ENCODE assay signal across 1 cellular context in the genomic region with DNA sequence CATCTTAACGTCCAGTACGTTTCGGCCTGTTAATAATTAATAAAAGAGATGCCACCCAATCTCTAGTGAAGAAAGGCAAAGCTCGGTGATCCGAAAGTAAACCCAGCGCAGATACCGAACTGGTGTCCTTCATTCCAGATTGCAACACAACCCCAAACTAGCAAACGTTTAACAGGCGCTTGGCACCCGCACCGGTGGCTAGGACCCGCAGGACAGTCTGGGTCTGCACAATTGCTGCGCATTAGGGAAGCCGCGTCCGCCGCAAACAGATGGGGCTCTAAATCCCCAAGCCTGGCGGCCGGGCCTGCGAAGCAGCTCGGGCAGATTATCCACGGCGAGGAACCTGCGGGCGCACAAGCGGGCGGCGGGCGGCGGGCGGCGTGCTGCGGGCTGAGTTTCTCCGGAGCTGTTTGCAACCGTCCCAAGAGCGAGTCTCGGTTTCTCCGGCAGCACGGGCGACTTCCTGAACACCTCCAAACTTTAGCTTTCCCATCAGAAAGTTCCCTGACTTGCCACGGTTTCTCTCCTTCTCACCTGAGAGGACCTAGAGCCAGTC.
TF ChIP-seq lines count a peak whose summit lies in the region.

No MANE protein-coding gene starts in this region.

TF ChIP-seq in HepG2, 621 proteins besides CTCF, POLR2A, EP300 and RAD21 (continued from another document and continues in another):
- no peak for TF ChIP-seq CCDC6 (CRISPR knock-in tag; IDR thresholded peaks at IDR 0.05)
- no peak for TF ChIP-seq RFXAP (CRISPR knock-in tag; IDR thresholded peaks at IDR 0.05; ENCODE audit: borderline replicate concordance)
- TF ChIP-seq, protein P1, sequence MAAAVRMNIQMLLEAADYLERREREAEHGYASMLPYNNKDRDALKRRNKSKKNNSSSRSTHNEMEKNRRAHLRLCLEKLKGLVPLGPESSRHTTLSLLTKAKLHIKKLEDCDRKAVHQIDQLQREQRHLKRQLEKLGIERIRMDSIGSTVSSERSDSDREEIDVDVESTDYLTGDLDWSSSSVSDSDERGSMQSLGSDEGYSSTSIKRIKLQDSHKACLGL (CRISPR knock-in tag; IDR thresholded peaks at IDR 0.05), result no peak
- TF ChIP-seq, protein P2, sequence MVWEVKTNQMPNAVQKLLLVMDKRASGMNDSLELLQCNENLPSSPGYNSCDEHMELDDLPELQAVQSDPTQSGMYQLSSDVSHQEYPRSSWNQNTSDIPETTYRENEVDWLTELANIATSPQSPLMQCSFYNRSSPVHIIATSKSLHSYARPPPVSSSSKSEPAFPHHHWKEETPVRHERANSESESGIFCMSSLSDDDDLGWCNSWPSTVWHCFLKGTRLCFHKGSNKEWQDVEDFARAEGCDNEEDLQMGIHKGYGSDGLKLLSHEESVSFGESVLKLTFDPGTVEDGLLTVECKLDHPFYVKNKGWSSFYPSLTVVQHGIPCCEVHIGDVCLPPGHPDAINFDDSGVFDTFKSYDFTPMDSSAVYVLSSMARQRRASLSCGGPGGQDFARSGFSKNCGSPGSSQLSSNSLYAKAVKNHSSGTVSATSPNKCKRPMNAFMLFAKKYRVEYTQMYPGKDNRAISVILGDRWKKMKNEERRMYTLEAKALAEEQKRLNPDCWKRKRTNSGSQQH (CRISPR knock-in tag; IDR thresholded peaks at IDR 0.05; ENCODE audit: low read depth), result peak; percentile 56; the same call in 1 of the 2 replicates
- TF ChIP-seq SP2 (CRISPR knock-in tag; IDR thresholded peaks at IDR 0.05), result no peak
- no peak for TF ChIP-seq WIZ (CRISPR knock-in tag; IDR thresholded peaks at IDR 0.05)
- TF ChIP-seq ZNF224 (CRISPR knock-in tag; IDR thresholded peaks at IDR 0.05), result peak; percentile 53; the same call in 1 of the 2 replicates
- no peak for TF ChIP-seq REXO4 (CRISPR knock-in tag; IDR thresholded peaks at IDR 0.05; ENCODE audit: borderline replicate concordance)
- 0 out of 2 replicates have a peak, but pooled peaks have one; percentile 29 for TF ChIP-seq TBX2 (CRISPR knock-in tag; IDR thresholded peaks at IDR 0.05; ENCODE audit: borderline replicate concordance)
- no peak for TF ChIP-seq ZNF790 (CRISPR knock-in tag; IDR thresholded peaks at IDR 0.05; ENCODE audit: borderline replicate concordance)
- peak; percentile 73; the same call in 1 of the 2 replicates for TF ChIP-seq SOX5 (CRISPR knock-in tag; IDR thresholded peaks at IDR 0.05; ENCODE audit: borderline replicate concordance)
- no peak for TF ChIP-seq ZNF616 (CRISPR knock-in tag; IDR thresholded peaks at IDR 0.05; ENCODE audit: low read depth)
- peak; percentile 46; the same call in 1 of the 2 replicates for TF ChIP-seq GATAD1 (CRISPR knock-in tag; IDR thresholded peaks at IDR 0.05)
- TF ChIP-seq, protein P3, sequence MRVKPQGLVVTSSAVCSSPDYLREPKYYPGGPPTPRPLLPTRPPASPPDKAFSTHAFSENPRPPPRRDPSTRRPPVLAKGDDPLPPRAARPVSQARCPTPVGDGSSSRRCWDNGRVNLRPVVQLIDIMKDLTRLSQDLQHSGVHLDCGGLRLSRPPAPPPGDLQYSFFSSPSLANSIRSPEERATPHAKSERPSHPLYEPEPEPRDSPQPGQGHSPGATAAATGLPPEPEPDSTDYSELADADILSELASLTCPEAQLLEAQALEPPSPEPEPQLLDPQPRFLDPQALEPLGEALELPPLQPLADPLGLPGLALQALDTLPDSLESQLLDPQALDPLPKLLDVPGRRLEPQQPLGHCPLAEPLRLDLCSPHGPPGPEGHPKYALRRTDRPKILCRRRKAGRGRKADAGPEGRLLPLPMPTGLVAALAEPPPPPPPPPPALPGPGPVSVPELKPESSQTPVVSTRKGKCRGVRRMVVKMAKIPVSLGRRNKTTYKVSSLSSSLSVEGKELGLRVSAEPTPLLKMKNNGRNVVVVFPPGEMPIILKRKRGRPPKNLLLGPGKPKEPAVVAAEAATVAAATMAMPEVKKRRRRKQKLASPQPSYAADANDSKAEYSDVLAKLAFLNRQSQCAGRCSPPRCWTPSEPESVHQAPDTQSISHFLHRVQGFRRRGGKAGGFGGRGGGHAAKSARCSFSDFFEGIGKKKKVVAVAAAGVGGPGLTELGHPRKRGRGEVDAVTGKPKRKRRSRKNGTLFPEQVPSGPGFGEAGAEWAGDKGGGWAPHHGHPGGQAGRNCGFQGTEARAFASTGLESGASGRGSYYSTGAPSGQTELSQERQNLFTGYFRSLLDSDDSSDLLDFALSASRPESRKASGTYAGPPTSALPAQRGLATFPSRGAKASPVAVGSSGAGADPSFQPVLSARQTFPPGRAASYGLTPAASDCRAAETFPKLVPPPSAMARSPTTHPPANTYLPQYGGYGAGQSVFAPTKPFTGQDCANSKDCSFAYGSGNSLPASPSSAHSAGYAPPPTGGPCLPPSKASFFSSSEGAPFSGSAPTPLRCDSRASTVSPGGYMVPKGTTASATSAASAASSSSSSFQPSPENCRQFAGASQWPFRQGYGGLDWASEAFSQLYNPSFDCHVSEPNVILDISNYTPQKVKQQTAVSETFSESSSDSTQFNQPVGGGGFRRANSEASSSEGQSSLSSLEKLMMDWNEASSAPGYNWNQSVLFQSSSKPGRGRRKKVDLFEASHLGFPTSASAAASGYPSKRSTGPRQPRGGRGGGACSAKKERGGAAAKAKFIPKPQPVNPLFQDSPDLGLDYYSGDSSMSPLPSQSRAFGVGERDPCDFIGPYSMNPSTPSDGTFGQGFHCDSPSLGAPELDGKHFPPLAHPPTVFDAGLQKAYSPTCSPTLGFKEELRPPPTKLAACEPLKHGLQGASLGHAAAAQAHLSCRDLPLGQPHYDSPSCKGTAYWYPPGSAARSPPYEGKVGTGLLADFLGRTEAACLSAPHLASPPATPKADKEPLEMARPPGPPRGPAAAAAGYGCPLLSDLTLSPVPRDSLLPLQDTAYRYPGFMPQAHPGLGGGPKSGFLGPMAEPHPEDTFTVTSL (CRISPR knock-in tag; IDR thresholded peaks at IDR 0.05; ENCODE audit: borderline replicate concordance), result peak; percentile 32; the same call in 1 of the 2 replicates
- TF ChIP-seq GATAD2A (CRISPR knock-in tag; IDR thresholded peaks at IDR 0.05), result peak; percentile 89
- no peak for TF ChIP-seq HDAC6 (IDR thresholded peaks at IDR 0.05; ENCODE audit: low read depth, low read length)
- TF ChIP-seq JUNB (CRISPR knock-in tag; IDR thresholded peaks at IDR 0.05; ENCODE audit: borderline replicate concordance), result no peak
- no peak for TF ChIP-seq HNRNPK (IDR thresholded peaks at IDR 0.05; ENCODE audit: low read depth, low read length, poor library complexity, severe bottlenecking)
- no peak for TF ChIP-seq ZSCAN30 (CRISPR knock-in tag; IDR thresholded peaks at IDR 0.05)
- peak; percentile 74 for TF ChIP-seq ZNF614 (CRISPR knock-in tag; IDR thresholded peaks at IDR 0.05; ENCODE audit: borderline replicate concordance)
- TF ChIP-seq ZNF12 (CRISPR knock-in tag; IDR thresholded peaks at IDR 0.05), result peak; percentile 70; the same call in 1 of the 2 replicates
- TF ChIP-seq, protein P4, sequence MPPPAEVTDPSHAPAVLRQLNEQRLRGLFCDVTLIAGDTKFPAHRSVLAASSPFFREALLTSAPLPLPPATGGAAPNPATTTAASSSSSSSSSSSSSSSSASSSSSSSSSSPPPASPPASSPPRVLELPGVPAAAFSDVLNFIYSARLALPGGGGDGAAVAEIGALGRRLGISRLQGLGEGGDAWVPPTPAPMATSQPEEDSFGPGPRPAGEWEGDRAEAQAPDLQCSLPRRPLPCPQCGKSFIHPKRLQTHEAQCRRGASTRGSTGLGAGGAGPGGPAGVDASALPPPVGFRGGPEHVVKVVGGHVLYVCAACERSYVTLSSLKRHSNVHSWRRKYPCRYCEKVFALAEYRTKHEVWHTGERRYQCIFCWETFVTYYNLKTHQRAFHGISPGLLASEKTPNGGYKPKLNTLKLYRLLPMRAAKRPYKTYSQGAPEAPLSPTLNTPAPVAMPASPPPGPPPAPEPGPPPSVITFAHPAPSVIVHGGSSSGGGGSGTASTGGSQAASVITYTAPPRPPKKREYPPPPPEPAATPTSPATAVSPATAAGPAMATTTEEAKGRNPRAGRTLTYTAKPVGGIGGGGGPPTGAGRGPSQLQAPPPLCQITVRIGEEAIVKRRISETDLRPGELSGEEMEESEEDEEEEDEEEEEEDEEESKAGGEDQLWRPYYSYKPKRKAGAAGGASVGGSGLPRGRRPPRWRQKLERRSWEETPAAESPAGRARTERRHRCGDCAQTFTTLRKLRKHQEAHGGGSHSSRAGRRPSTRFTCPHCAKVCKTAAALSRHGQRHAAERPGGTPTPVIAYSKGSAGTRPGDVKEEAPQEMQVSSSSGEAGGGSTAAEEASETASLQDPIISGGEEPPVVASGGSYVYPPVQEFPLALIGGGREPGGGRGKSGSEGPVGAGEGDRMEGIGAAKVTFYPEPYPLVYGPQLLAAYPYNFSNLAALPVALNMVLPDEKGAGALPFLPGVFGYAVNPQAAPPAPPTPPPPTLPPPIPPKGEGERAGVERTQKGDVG (CRISPR knock-in tag; IDR thresholded peaks at IDR 0.05; ENCODE audit: borderline replicate concordance), result no peak
- TF ChIP-seq, protein P5, sequence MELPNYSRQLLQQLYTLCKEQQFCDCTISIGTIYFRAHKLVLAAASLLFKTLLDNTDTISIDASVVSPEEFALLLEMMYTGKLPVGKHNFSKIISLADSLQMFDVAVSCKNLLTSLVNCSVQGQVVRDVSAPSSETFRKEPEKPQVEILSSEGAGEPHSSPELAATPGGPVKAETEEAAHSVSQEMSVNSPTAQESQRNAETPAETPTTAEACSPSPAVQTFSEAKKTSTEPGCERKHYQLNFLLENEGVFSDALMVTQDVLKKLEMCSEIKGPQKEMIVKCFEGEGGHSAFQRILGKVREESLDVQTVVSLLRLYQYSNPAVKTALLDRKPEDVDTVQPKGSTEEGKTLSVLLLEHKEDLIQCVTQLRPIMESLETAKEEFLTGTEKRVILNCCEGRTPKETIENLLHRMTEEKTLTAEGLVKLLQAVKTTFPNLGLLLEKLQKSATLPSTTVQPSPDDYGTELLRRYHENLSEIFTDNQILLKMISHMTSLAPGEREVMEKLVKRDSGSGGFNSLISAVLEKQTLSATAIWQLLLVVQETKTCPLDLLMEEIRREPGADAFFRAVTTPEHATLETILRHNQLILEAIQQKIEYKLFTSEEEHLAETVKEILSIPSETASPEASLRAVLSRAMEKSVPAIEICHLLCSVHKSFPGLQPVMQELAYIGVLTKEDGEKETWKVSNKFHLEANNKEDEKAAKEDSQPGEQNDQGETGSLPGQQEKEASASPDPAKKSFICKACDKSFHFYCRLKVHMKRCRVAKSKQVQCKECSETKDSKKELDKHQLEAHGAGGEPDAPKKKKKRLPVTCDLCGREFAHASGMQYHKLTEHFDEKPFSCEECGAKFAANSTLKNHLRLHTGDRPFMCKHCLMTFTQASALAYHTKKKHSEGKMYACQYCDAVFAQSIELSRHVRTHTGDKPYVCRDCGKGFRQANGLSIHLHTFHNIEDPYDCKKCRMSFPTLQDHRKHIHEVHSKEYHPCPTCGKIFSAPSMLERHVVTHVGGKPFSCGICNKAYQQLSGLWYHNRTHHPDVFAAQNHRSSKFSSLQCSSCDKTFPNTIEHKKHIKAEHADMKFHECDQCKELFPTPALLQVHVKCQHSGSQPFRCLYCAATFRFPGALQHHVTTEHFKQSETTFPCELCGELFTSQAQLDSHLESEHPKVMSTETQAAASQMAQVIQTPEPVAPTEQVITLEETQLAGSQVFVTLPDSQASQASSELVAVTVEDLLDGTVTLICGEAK (IDR thresholded peaks at IDR 0.05), result no peak
- TF ChIP-seq, protein P5 (CRISPR knock-in tag; IDR thresholded peaks at IDR 0.05), result peak; percentile 36; the same call in 1 of the 2 replicates
- no peak for TF ChIP-seq ISX (CRISPR knock-in tag; conservative IDR thresholded peaks at IDR 0.05)
- no peak for TF ChIP-seq RFX5 (IDR thresholded peaks at IDR 0.05; ENCODE audit: low read depth, low read length)
- TF ChIP-seq HIVEP1 (CRISPR knock-in tag; IDR thresholded peaks at IDR 0.05), result 0 out of 2 replicates have a peak, but pooled peaks have one; percentile 57
- TF ChIP-seq ZNF17 (CRISPR knock-in tag; IDR thresholded peaks at IDR 0.05), result no peak
- TF ChIP-seq ZNF225 (CRISPR knock-in tag; IDR thresholded peaks at IDR 0.05), result no peak
- TF ChIP-seq FOSL1 (CRISPR knock-in tag; IDR thresholded peaks at IDR 0.05; ENCODE audit: borderline replicate concordance), result no peak
- no peak for TF ChIP-seq ZNF430 (CRISPR knock-in tag; IDR thresholded peaks at IDR 0.05)
- TF ChIP-seq NR2C2 (CRISPR knock-in tag; IDR thresholded peaks at IDR 0.05; ENCODE audit: borderline replicate concordance), result peak; percentile 49
- TF ChIP-seq ZBTB8A (CRISPR knock-in tag; IDR thresholded peaks at IDR 0.05; ENCODE audit: borderline replicate concordance, low read depth), result no peak
- TF ChIP-seq, protein P6, sequence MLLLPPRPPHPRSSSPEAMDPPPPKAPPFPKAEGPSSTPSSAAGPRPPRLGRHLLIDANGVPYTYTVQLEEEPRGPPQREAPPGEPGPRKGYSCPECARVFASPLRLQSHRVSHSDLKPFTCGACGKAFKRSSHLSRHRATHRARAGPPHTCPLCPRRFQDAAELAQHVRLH (CRISPR knock-in tag; IDR thresholded peaks at IDR 0.05; ENCODE audit: borderline replicate concordance, low read depth), result 0 out of 2 replicates have a peak, but pooled peaks have one; percentile 37
- no peak for TF ChIP-seq PRPF4 (IDR thresholded peaks at IDR 0.05; ENCODE audit: low read depth, low read length, poor library complexity, severe bottlenecking)
- TF ChIP-seq TMF1 (CRISPR knock-in tag; IDR thresholded peaks at IDR 0.05; ENCODE audit: low read depth), result no peak; the same call in 1 of the 2 replicates
- no peak for TF ChIP-seq HHEX (CRISPR knock-in tag; IDR thresholded peaks at IDR 0.05)
- TF ChIP-seq MXI1 (IDR thresholded peaks at IDR 0.05; ENCODE audit: borderline replicate concordance, low read depth, low read length), result no peak
- no peak for TF ChIP-seq KLF13 (CRISPR knock-in tag; IDR thresholded peaks at IDR 0.05)
- no peak for TF ChIP-seq ZZZ3 (CRISPR knock-in tag; IDR thresholded peaks at IDR 0.05; ENCODE audit: borderline replicate concordance)
